In the genomic region with DNA sequence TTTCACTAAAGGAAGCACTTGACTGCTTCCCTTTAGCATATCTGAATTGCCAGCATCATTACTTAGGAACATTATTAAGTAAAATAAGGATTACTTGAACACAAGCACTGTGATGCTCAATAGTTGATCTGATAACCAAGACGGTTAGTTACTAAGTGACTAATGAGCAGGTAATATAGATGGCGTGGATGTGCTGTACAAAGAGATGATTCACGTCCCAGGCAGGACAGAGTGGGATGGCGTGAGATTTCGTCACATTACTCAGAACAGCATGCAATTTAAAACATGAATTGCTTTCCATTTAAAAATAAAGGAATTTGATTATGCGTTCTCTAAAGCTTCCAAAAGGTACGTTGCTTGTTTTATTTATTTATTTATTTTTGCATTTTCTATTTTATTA, we compare ENCODE assay signal across 15 cellular contexts.
DNase-seq lines count a peak whose midpoint lies in the region; ATAC-seq, FAIRE-seq and TF ChIP-seq lines count a peak whose summit lies in the region.
"Had no signal": no experiment of that assay in that cellular context is flagged by ENCODE, and none has a peak within 500 bp of the region (broad histone marks: within the 10 kb centered on the region; RNA-seq: fewer than 3 reads in every experiment).

No MANE protein-coding gene starts in this region.

- no peak for ATAC-seq in GM21423 (IDR thresholded peaks at IDR 0.05; ENCODE audit: unreplicated experiment)
- ATAC-seq: CD8-positive, alpha-beta T cell; GM23338 had no signal

- no peaks in the 10 kb centered on the region for H3K36me3 Mint-ChIP-seq in nephron (ENCODE audit: low read depth)
- H3K36me3 Mint-ChIP-seq: CD8-positive, alpha-beta T cell had no signal

- H3K9me3 Mint-ChIP-seq in nephron, result no peaks in the 10 kb centered on the region
- H3K9me3 Mint-ChIP-seq: CD8-positive, alpha-beta T cell had no signal

- TF ChIP-seq CTCF in nephron (IDR thresholded peaks at IDR 0.05; ENCODE audit: unreplicated experiment in 3 of 3), result no peak

- FAIRE-seq in RCC 7860 (lab: Jason Lieb, UNC), result peak; percentile 84

- H3K27me3 Mint-ChIP-seq in nephron (ENCODE audit: low read depth), result no peaks in the 10 kb centered on the region

- H3K4me1 Mint-ChIP-seq in nephron, result no peaks in the 10 kb centered on the region
- H3K4me1 Mint-ChIP-seq: GM23338 had no signal

- peak overlapping the region in 2 of 3 experiments; percentile 35 to 40 for H3K27ac Mint-ChIP-seq in nephron
- H3K27ac Mint-ChIP-seq: CD8-positive, alpha-beta T cell; GM23338 had no signal

- DNase-seq in ELR (ENCODE audit: low read depth) (peak; percentile 73), RCC 7860 (ENCODE audit: low spot score) (peak; percentile 71), epithelial cell of prostate (ENCODE audit: low read depth, low spot score) (peak; percentile 44), amniotic stem cell (lab: John Stamatoyannopoulos, UW) (no peak), OCI-M2 (lab: John Stamatoyannopoulos, UW; ENCODE audit: unreplicated experiment) (no peak)
- no peak for DNase-seq in stimulated activated CD4-positive, alpha-beta T cell treated with anti-CD3 and anti-CD28 coated beads, Interleukin-2, amount 100 ng/mL, for 24 hours
- DNase-seq: CD8-positive, alpha-beta T cell; KG1; MG63; NCI-H2029; NCI-H2171 treated with DMSO at 0.1 percent for 48 hours had no signal

- H3K27ac ChIP-seq in epithelial cell of prostate, result peak overlapping the region; percentile 49
- H3K27ac ChIP-seq: HL-60 had no signal

- H3K4me3 Mint-ChIP-seq in nephron, result peak overlapping the region in 2 of 3 experiments; percentile 35 to 64
- H3K4me3 Mint-ChIP-seq: CD8-positive, alpha-beta T cell; GM23338 had no signal

Comparison
In these comparisons a context has a peak if more than half of its experiments do, and no peak if none do; other contexts are left out.
1. DNase-seq: peak in ELR (single experiment), RCC 7860 (single experiment) and epithelial cell of prostate (single experiment); none in amniotic stem cell (single experiment), OCI-M2 (single experiment) and stimulated activated CD4-positive, alpha-beta T cell treated with anti-CD3 and anti-CD28 coated beads, Interleukin-2, amount 100 ng/mL, for 24 hours (0 of 2).